In genomic region chr16:22098538-22099255, GRCh38 we compare ENCODE assay signal across 8 cellular contexts. TPM values are rescaled to one million over a fixed set of nuclear protein-coding genes. Genes with fewer than 3 reads are reported as not detected.
A peak's percentile ranks its signal among the peaks of the same experiment; 100 is the strongest.
DNase-seq lines count a peak whose midpoint lies in the region; ATAC-seq and TF ChIP-seq lines count a peak whose summit lies in the region.

No MANE protein-coding gene starts in this region.

- H3K27me3 ChIP-seq in esophagus squamous epithelium, result peaks cover 0 to 31% (median 0%) of the 10 kb centered on the region in 4 donors
- H3K27me3 ChIP-seq in osteoblast (ENCODE audit: insufficient read depth, low read length), result peaks cover 3% of the 10 kb centered on the region

- TF ChIP-seq CTCF in esophagus squamous epithelium (IDR thresholded peaks at IDR 0.05) (peak; percentile 19 to 57 (median 31)), osteoblast (IDR thresholded peaks at IDR 0.05; ENCODE audit: extremely low read depth, low read depth, low read length) (peak; percentile 66)

- H3K4me1 ChIP-seq in esophagus squamous epithelium (no peaks in the 10 kb centered on the region), osteoblast (ENCODE audit: insufficient read depth, low read length) (no peaks in the 10 kb centered on the region)

- intact Hi-C loops in esophagus squamous epithelium (cut with DNase I), result no loop called here

- ATAC-seq in activated naive CD4-positive, alpha-beta T cell treated with anti-CD3 and anti-CD28 coated beads, Interleukin-2, amount 50 U/mL, for 72 hours, result peak; percentile 70 to 85
- ATAC-seq in SK-N-SH treated with all-trans-retinoic acid at 6 μM for 48 hours (peak; percentile 95), HG02759 (IDR thresholded peaks at IDR 0.05; ENCODE audit: unreplicated experiment) (no peak)

- H3K4me2 ChIP-seq in osteoblast (ENCODE audit: insufficient read depth, low read length), result peak overlapping the region; percentile 58

- peaks cover 42% of the 10 kb centered on the region for H3K27me3 Mint-ChIP-seq in activated naive CD4-positive, alpha-beta T cell treated with anti-CD3 and anti-CD28 coated beads, Interleukin-2, amount 10 ng/mL, durations not matched to agents 7 days and 5 days

- no peak overlapping the region for H3K27ac ChIP-seq in esophagus squamous epithelium
- H3K27ac ChIP-seq in osteoblast (ENCODE audit: low read depth, low read length), result no peak overlapping the region

- no peaks in the 10 kb centered on the region for H3K9me3 Mint-ChIP-seq in activated naive CD4-positive, alpha-beta T cell treated with anti-CD3 and anti-CD28 coated beads, Interleukin-2, amount 50 U/mL, for 72 hours
- no peaks in the 10 kb centered on the region for H3K9me3 Mint-ChIP-seq in activated naive CD4-positive, alpha-beta T cell treated with anti-CD3 and anti-CD28 coated beads, Interleukin-2, amount 10 ng/mL, durations not matched to agents 7 days and 5 days

- peak in 1 of 2 donors; percentile 14 for DNase-seq in activated naive CD4-positive, alpha-beta T cell treated with anti-CD3 and anti-CD28 coated beads, Interleukin-2, amount 50 U/mL, for 72 hours (ENCODE audit: low spot score in 2 of 2)
- no peak for DNase-seq in activated naive CD4-positive, alpha-beta T cell treated with anti-CD3 and anti-CD28 coated beads, Interleukin-2, amount 10 ng/mL, durations not matched to agents 7 days and 5 days
- peak; percentile 64 for DNase-seq in M059J (ENCODE audit: low read depth)
- no peak for DNase-seq in esophagus squamous epithelium (lab: John Stamatoyannopoulos, UW)
- no peak for DNase-seq in osteoblast (ENCODE audit: insufficient read length, low spot score, missing footprints)
- DNase-seq in GOT3 (lab: John Stamatoyannopoulos, UW), result no peak

- no peak overlapping the region for H3K27ac Mint-ChIP-seq in activated naive CD4-positive, alpha-beta T cell treated with anti-CD3 and anti-CD28 coated beads, Interleukin-2, amount 50 U/mL, for 72 hours
- no peak overlapping the region for H3K27ac Mint-ChIP-seq in activated naive CD4-positive, alpha-beta T cell treated with anti-CD3 and anti-CD28 coated beads, Interleukin-2, amount 10 ng/mL, durations not matched to agents 7 days and 5 days

- no peaks in the 10 kb centered on the region for H3K79me2 ChIP-seq in osteoblast (ENCODE audit: insufficient read depth, low read length)

- H3K9me3 ChIP-seq in esophagus squamous epithelium (no peaks in the 10 kb centered on the region), osteoblast (ENCODE audit: low read depth, low read length) (no peaks in the 10 kb centered on the region)

- 39 to 46% methylated on average over 8 of the region's 8 CpGs for WGBS in esophagus squamous epithelium, 2 donors

- TF ChIP-seq POLR2A in esophagus squamous epithelium (IDR thresholded peaks at IDR 0.05), result no peak

- H3K4me1 Mint-ChIP-seq in activated naive CD4-positive, alpha-beta T cell treated with anti-CD3 and anti-CD28 coated beads, Interleukin-2, amount 10 ng/mL, durations not matched to agents 7 days and 5 days, result no peaks in the 10 kb centered on the region

- no peak overlapping the region for H3K4me3 ChIP-seq in esophagus squamous epithelium
- H3K4me3 ChIP-seq in osteoblast (ENCODE audit: insufficient read depth, low read length), result no peak overlapping the region

- H2AFZ ChIP-seq in osteoblast (ENCODE audit: low read length), result peak overlapping the region; percentile 18

- no peaks in the 10 kb centered on the region for H3K36me3 ChIP-seq in esophagus squamous epithelium
- H3K36me3 ChIP-seq in osteoblast (ENCODE audit: insufficient read depth, low read length), result no peaks in the 10 kb centered on the region

- H3K4me3 Mint-ChIP-seq in activated naive CD4-positive, alpha-beta T cell treated with anti-CD3 and anti-CD28 coated beads, Interleukin-2, amount 10 ng/mL, durations not matched to agents 7 days and 5 days, result no peak overlapping the region

- CTCF ChIA-PET in activated naive CD4-positive, alpha-beta T cell treated with anti-CD3 and anti-CD28 coated beads, Interleukin-2, amount 10 ng/mL, durations not matched to agents 7 days and 5 days (lab: Charles Lee), result interaction anchor here (0.6 to 4.4 kb wide), 34 partner anchors 9 to 1202 kb away, joined by 3 to 29 read pairs (median 3); partner anchors contain the start of gene MOSMO

- H3K36me3 Mint-ChIP-seq in activated naive CD4-positive, alpha-beta T cell treated with anti-CD3 and anti-CD28 coated beads, Interleukin-2, amount 50 U/mL, for 72 hours, result no peaks in the 10 kb centered on the region
- H3K36me3 Mint-ChIP-seq in activated naive CD4-positive, alpha-beta T cell treated with anti-CD3 and anti-CD28 coated beads, Interleukin-2, amount 10 ng/mL, durations not matched to agents 7 days and 5 days, result no peaks in the 10 kb centered on the region

- no peaks in the 10 kb centered on the region for H4K20me1 ChIP-seq in osteoblast (ENCODE audit: insufficient read depth, low read length)

TF ChIP-seq in SK-N-SH treated with all-trans-retinoic acid at 6 μM for 48 hours, 23 proteins besides CTCF, POLR2A, EP300 and RAD21:
- TF ChIP-seq ZNF8 (CRISPR knock-in tag; IDR thresholded peaks at IDR 0.05) (no peak), TOX (CRISPR knock-in tag; IDR thresholded peaks at IDR 0.05; ENCODE audit: borderline replicate concordance) (no peak), ISL1 (CRISPR knock-in tag; IDR thresholded peaks at IDR 0.05) (no peak), POU6F1 (CRISPR knock-in tag; IDR thresholded peaks at IDR 0.05; ENCODE audit: borderline replicate concordance, low read depth) (no peak), GLIS3 (CRISPR knock-in tag; IDR thresholded peaks at IDR 0.05) (no peak), CSRNP3 (CRISPR knock-in tag; IDR thresholded peaks at IDR 0.05) (no peak)

RNA-seq across cellular contexts. Expression of gene VWA3A, which starts 6.4 kb away (rescaled TPM):
- total RNA-seq in activated naive CD4-positive, alpha-beta T cell treated with anti-CD3 and anti-CD28 coated beads, Interleukin-2, amount 50 U/mL, for 72 hours, result under 1 TPM; 0.11 to 0.23 TPM
- total RNA-seq in M059J (2014; rRNA removed; shearing (Covaris generic)), result not detected in 2 replicates
- total RNA-seq in esophagus squamous epithelium, result not detected
- total RNA-seq in osteoblast, result under 0.01 and 0.36 TPM in 2 replicates
